8 cellular contexts compared by ENCODE assay signal in the genomic region with DNA sequence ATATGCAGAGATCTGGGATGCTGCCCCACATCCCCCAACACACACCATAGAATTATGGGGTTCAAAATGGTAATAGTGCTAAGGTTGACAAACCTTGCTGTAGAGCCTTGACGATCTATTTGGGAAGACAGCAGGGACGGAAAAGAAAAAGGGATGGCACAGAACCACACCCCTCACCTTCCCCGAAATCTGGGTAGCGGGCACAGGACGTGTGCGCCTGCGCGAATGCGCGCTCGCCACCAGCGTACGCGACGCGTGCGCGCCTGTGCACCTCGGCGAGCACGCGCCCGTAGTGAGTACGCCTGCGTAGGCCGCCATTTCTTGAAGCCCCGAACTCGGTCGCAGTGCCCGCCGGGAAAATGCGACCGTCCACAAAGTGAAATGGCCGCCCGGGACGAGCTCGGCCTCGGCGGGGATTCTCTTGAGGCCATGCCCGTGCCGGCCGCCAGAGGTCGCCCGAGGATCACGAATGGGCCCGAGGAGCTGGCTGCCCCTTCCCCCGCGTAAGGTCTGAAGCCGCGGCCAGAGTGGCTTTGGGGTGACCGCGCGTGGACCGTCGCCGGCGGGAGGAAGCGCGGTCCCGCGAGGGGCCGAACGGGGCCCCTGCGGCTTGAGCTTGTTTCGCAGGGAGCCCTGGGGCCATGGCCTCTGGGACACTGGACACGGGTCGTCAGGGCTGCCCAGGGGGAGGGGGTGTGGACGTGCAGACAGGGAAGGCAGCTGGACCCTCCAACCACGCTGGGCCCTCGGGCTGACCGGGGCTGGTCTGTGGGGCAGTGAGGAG. TPM values are rescaled to one million over a fixed set of nuclear protein-coding genes. Genes with fewer than 3 reads are reported as not detected.
DNase-seq lines count a peak whose midpoint lies in the region; ATAC-seq, FAIRE-seq and TF ChIP-seq lines count a peak whose summit lies in the region.

No MANE protein-coding gene starts in this region.

- H3K27me3 Mint-ChIP-seq in natural killer cell treated with Interleukin-12 subunit alpha and Interleukin-12 subunit beta and Interleukin-15 and Interleukin-18, amount 100 ng/mL, for 72 hours: peaks cover 0 to 11% of the 10 kb centered on the region in 2 donors

- peak overlapping the region; percentile 81 for H3K27ac ChIP-seq in RWPE1

- FAIRE-seq in H54 (lab: Jason Lieb, UNC): peak; percentile 80

- TF ChIP-seq CTCF in LNCaP clone FGC (IDR thresholded peaks at IDR 0.05; ENCODE audit: control insufficient read depth, extremely low read depth, insufficient read depth): peak; percentile 63
- TF ChIP-seq CTCF in RWPE1 (conservative IDR thresholded peaks at IDR 0.05; ENCODE audit: low read depth): peak; percentile 72
- peak; percentile 46 for TF ChIP-seq CTCF in fibroblast of pulmonary artery (IDR thresholded peaks at IDR 0.05; ENCODE audit: low read length, missing control alignments)

- DNase-seq in G401 (ENCODE audit: low spot score) (peak; percentile 85), H54 (ENCODE audit: insufficient read length, low spot score) (peak; percentile 79), LNCaP clone FGC (ENCODE audit: low read depth) (peak; percentile 73), RWPE1 (ENCODE audit: low spot score) (peak; percentile 81), fibroblast of pulmonary artery (ENCODE audit: low read depth) (peak; percentile 92)
- peak; percentile 83 for DNase-seq in activated effector memory CD4-positive, alpha-beta T cell treated with Interleukin-2 at 50 U/mL for 16 hours
- peak; percentile 93 for DNase-seq in natural killer cell treated with Interleukin-12 subunit alpha and Interleukin-12 subunit beta and Interleukin-15 and Interleukin-18, amount 100 ng/mL, for 72 hours (ENCODE audit: low spot score)
- DNase-seq in stimulated activated naive CD8-positive, alpha-beta T cell treated with anti-CD3 and anti-CD28 coated beads, Interleukin-15, Interleukin-2, amounts not matched to agents 100 U/mL and 50 U/mL, for 24 hours: peak; percentile 86

- POLR2A ChIA-PET in RWPE1 (lab: Yijun Ruan, JAX; ENCODE audit: low non-redundant PET): interaction anchor here (0.5 kb wide), 1 partner anchor 772 kb away, joined by 3 read pairs; no protein-coding TSS in a partner anchor

- H3K4me3 Mint-ChIP-seq in natural killer cell treated with Interleukin-12 subunit alpha and Interleukin-12 subunit beta and Interleukin-15 and Interleukin-18, amount 100 ng/mL, for 72 hours: peak overlapping the region; percentile 90

- peak overlapping the region; percentile 78 to 88 for H3K27ac Mint-ChIP-seq in natural killer cell treated with Interleukin-12 subunit alpha and Interleukin-12 subunit beta and Interleukin-15 and Interleukin-18, amount 100 ng/mL, for 72 hours

- ATAC-seq in natural killer cell treated with Interleukin-12 subunit alpha and Interleukin-12 subunit beta and Interleukin-15 and Interleukin-18, amount 100 ng/mL, for 72 hours: peak; percentile 96 to 97
- ATAC-seq in stimulated activated naive CD8-positive, alpha-beta T cell treated with anti-CD3 and anti-CD28 coated beads, Interleukin-15, Interleukin-2, amounts not matched to agents 100 U/mL and 50 U/mL, for 24 hours: peak; percentile 96

- peaks cover 0 to 7% of the 10 kb centered on the region in 2 donors for H3K4me1 Mint-ChIP-seq in natural killer cell treated with Interleukin-12 subunit alpha and Interleukin-12 subunit beta and Interleukin-15 and Interleukin-18, amount 100 ng/mL, for 72 hours (ENCODE audit: low read depth in 2 of 2)

- TF ChIP-seq POLR2A in H54 (IDR thresholded peaks at IDR 0.05; ENCODE audit: low read depth, low read length): peak; percentile 61; the same call in 1 of the 2 replicates

- in situ Hi-C loops in G401 (cut with HindIII; ENCODE audit: low sequenced_read_pairs): no loop called here

- H3K4me3 ChIP-seq in LNCaP clone FGC (ENCODE audit: low read depth, low read length) (peak overlapping the region; percentile 88), fibroblast of pulmonary artery (replicated peaks; ENCODE audit: low read depth, low read length) (peak overlapping the region; percentile 74)

- H3K36me3 Mint-ChIP-seq in natural killer cell treated with Interleukin-12 subunit alpha and Interleukin-12 subunit beta and Interleukin-15 and Interleukin-18, amount 100 ng/mL, for 72 hours: no peaks in the 10 kb centered on the region

- H3K9me3 Mint-ChIP-seq in natural killer cell treated with Interleukin-12 subunit alpha and Interleukin-12 subunit beta and Interleukin-15 and Interleukin-18, amount 100 ng/mL, for 72 hours: no peaks in the 10 kb centered on the region

- CTCF ChIA-PET in RWPE1 (lab: Yijun Ruan, JAX): interaction anchor here (0.7 to 1.1 kb wide), 2 partner anchors 10 to 501 kb away, joined by 3 to 5 read pairs; no protein-coding TSS in a partner anchor

RNA-seq across cellular contexts. Expression of a gene that starts 43.7 kb away (rescaled TPM):
- total RNA-seq in G401 (2014; rRNA removed; shearing (Covaris generic)): 0.43 TPM in 1 of 2 replicates, not detected in the other
- total RNA-seq in natural killer cell treated with Interleukin-12 subunit alpha and Interleukin-12 subunit beta and Interleukin-15 and Interleukin-18, amount 100 ng/mL, for 72 hours: 1 to 10 TPM in 1 of 2 donors, under 1 TPM in 1; 0.48 to 1.5 TPM

RNA-seq across cellular contexts. Expression of a gene that starts 52.4 kb away (rescaled TPM):
- total RNA-seq in G401 (2014; rRNA removed; shearing (Covaris generic)): not detected in 2 replicates
- not detected for total RNA-seq in natural killer cell treated with Interleukin-12 subunit alpha and Interleukin-12 subunit beta and Interleukin-15 and Interleukin-18, amount 100 ng/mL, for 72 hours

Comparison
In these comparisons a context has a peak if more than half of its experiments do, and no peak if none do; other contexts are left out.
1. Peak in every context shown above with its lines: DNase-seq, ATAC-seq, H3K4me3 ChIP-seq and H3K27ac ChIP-seq.